24 cellular contexts compared by ENCODE assay signal in the genomic region with DNA sequence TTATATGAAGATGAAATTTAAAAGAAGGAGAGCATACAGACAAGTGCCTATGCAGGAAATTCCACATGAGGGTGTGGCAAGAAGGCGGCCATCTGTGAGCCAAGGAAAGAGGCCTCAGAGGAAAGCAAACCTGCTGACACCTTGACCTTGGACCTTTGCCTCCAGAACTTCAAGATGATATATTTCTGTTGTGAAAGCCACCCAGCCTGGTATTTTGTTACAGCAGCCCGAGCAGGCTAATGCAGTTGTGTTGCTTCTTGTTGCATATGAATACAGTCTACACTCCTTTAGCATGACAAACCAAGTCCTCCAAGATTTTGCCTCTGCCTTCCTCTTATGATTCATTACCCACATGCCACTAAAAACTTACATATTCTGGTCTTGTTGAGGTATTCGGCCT.
DNase-seq lines count a peak whose midpoint lies in the region; ATAC-seq, FAIRE-seq and TF ChIP-seq lines count a peak whose summit lies in the region.
"Had no signal": no experiment of that assay in that cellular context is flagged by ENCODE, and none has a peak within 500 bp of the region (broad histone marks: within the 10 kb centered on the region; RNA-seq: fewer than 3 reads in every experiment).

No MANE protein-coding gene starts in this region.

- DNase-seq in RWPE1 (ENCODE audit: low spot score) (peak; percentile 15), colonic mucosa (peak; percentile 60), kidney tubule cell (ENCODE audit: low spot score) (peak; percentile 42), HepG2 (ENCODE audit: low spot score) (no peak), activated T-cell treated with anti-CD3 and anti-CD28 coated beads for 4 hours (no peak)
- DNase-seq: ACHN; AML-193; H9; IMR-90; Karpas-422; MG63; NCI-H1092 treated with DMSO at 0.1 percent for 48 hours; NCI-H1694; NCI-H2081 treated with DMSO at 0.1 percent for 48 hours; NCI-H510A; NCI-H748 treated with DMSO at 0.1 percent for 48 hours; NK-92 treated with Interleukin-12 subunit alpha and Interleukin-12 subunit beta, amount 100 ng/mL, for 24 hours; OCI-M1; SHP77 treated with DMSO at 0.1 percent for 48 hours; SK-N-SH had no signal

- H3K27me3 ChIP-seq in colonic mucosa (no peaks in the 10 kb centered on the region), HepG2 (ENCODE audit: control insufficient read depth in 1 of 2, insufficient read depth in 2 of 2, low read length in 2 of 2) (no peaks in the 10 kb centered on the region; a peak in 1 of 5 replicates)
- H3K27me3 ChIP-seq: MG63 had no signal

- WGBS in HepG2 (ENCODE audit: low lambda C conversion rate): 8% methylated on average over 3 of the region's 3 CpGs

- H3K27ac ChIP-seq in RWPE1 (no peak overlapping the region), colonic mucosa (peak overlapping the region; percentile 50), HepG2 (ENCODE audit: extremely low read length, insufficient read depth, low read length) (no peak overlapping the region)
- H3K27ac ChIP-seq: C4-2B had no signal

- TF ChIP-seq CTCF in RWPE1 (conservative IDR thresholded peaks at IDR 0.05; ENCODE audit: low read depth) (no peak), colonic mucosa (IDR thresholded peaks at IDR 0.05) (no peak), HepG2 (CRISPR knock-in tag; IDR thresholded peaks at IDR 0.05) (no peak)

- ATAC-seq in HepG2 (no peak), GM18517 (IDR thresholded peaks at IDR 0.05; ENCODE audit: unreplicated experiment) (no peak), GM21825 (IDR thresholded peaks at IDR 0.05; ENCODE audit: unreplicated experiment) (no peak)

- H2AFZ ChIP-seq in HepG2 (ENCODE audit: low read length): no peak overlapping the region

- TF ChIP-seq RAD21 in HepG2 (CRISPR knock-in tag; IDR thresholded peaks at IDR 0.05): no peak

- H3K36me3 ChIP-seq in colonic mucosa: no peaks in the 10 kb centered on the region
- no peaks in the 10 kb centered on the region for H3K36me3 ChIP-seq in HepG2 (replicated peaks in 1 of 2; ENCODE audit: control insufficient read depth in 1 of 2, insufficient read depth in 2 of 2, low read length in 2 of 2)
- H3K36me3 ChIP-seq: MG63 had no signal

- H4K20me1 ChIP-seq in HepG2 (ENCODE audit: insufficient read depth, low read length): no peaks in the 10 kb centered on the region

- H3K9me3 ChIP-seq in colonic mucosa: no peaks in the 10 kb centered on the region
- H3K9me3 ChIP-seq in HepG2 (ENCODE audit: low read length): no peaks in the 10 kb centered on the region
- H3K9me3 ChIP-seq: SK-N-SH had no signal

- no TSS peak for BruUV-seq in HepG2 (replicated peaks; lab: Mats Ljungman, UMichigan)

- TF ChIP-seq EP300 in HepG2 (IDR thresholded peaks at IDR 0.05; ENCODE audit: low read depth in 2 of 2, low read length in 2 of 2) (no peak), HepG2 (CRISPR knock-in tag; IDR thresholded peaks at IDR 0.05; ENCODE audit: borderline replicate concordance) (no peak)

- H3K4me3 ChIP-seq in colonic mucosa: no peak overlapping the region
- no peak overlapping the region for H3K4me3 ChIP-seq in HepG2 (replicated peaks in 1 of 3; ENCODE audit: insufficient read depth in 1 of 3, low read depth in 2 of 3, low read length in 3 of 3)
- H3K4me3 ChIP-seq: MG63 had no signal

- H3K4me2 ChIP-seq in HepG2 (ENCODE audit: low read depth, low read length): no peak overlapping the region
- H3K4me2 ChIP-seq: SK-N-SH had no signal

- no peak for FAIRE-seq in HepG2 (lab: Jason Lieb, UNC)
- FAIRE-seq: D721Med had no signal

- TF ChIP-seq POLR2A in HepG2 (IDR thresholded peaks at IDR 0.05; ENCODE audit: insufficient read depth in 1 of 2, low read depth in 2 of 2, low read length in 2 of 2): no peak

- in situ Hi-C loops in HepG2 (cut with HindIII; ENCODE audit: extremely low pct_ligation_motif_present, low pct_unique_long_range_greater_than_20kb): no loop called here

- POLR2A ChIA-PET in RWPE1 (lab: Yijun Ruan, JAX; ENCODE audit: low non-redundant PET): no interaction called here
- POLR2A ChIA-PET in HepG2 (lab: Yijun Ruan, JAX): no interaction called here

- intact Hi-C loops in colonic mucosa (cut with DNase I): no loop called here
- intact Hi-C loops in HepG2 (cut with micrococcal nuclease; ENCODE audit: unreplicated experiment): no loop called here

- H3K4me1 ChIP-seq in colonic mucosa (no peaks in the 10 kb centered on the region), HepG2 (ENCODE audit: insufficient read depth, low read length) (no peaks in the 10 kb centered on the region)

- CTCF ChIA-PET in RWPE1 (lab: Yijun Ruan, JAX): no interaction called here
- CTCF ChIA-PET in HepG2 (lab: Yijun Ruan, JAX; ENCODE audit: low intra/inter-chr PET ratio, low total read pairs): no interaction called here

- no peaks in the 10 kb centered on the region for H3K79me2 ChIP-seq in HepG2 (ENCODE audit: insufficient read depth, low read length)

- H3K9ac ChIP-seq in colonic mucosa (ENCODE audit: low read depth in 2 of 2, low read length in 2 of 2) (no peak overlapping the region), HepG2 (ENCODE audit: insufficient read depth, low read depth, low read length) (no peak overlapping the region)
- H3K9ac ChIP-seq: SK-N-SH had no signal

TF ChIP-seq in HepG2, 621 proteins besides CTCF, POLR2A, EP300 and RAD21:
- TF ChIP-seq, protein P1, sequence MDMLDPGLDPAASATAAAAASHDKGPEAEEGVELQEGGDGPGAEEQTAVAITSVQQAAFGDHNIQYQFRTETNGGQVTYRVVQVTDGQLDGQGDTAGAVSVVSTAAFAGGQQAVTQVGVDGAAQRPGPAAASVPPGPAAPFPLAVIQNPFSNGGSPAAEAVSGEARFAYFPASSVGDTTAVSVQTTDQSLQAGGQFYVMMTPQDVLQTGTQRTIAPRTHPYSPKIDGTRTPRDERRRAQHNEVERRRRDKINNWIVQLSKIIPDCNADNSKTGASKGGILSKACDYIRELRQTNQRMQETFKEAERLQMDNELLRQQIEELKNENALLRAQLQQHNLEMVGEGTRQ (IDR thresholded peaks at IDR 0.05; ENCODE audit: low read depth, low read length): no peak
- TF ChIP-seq, protein P1 (CRISPR knock-in tag; IDR thresholded peaks at IDR 0.05; ENCODE audit: borderline replicate concordance): no peak
- TF ChIP-seq ZSCAN31 (CRISPR knock-in tag; IDR thresholded peaks at IDR 0.05; ENCODE audit: low read depth): no peak
- no peak for TF ChIP-seq KLF12 (CRISPR knock-in tag; IDR thresholded peaks at IDR 0.05; ENCODE audit: borderline replicate concordance)
- TF ChIP-seq, protein P2, sequence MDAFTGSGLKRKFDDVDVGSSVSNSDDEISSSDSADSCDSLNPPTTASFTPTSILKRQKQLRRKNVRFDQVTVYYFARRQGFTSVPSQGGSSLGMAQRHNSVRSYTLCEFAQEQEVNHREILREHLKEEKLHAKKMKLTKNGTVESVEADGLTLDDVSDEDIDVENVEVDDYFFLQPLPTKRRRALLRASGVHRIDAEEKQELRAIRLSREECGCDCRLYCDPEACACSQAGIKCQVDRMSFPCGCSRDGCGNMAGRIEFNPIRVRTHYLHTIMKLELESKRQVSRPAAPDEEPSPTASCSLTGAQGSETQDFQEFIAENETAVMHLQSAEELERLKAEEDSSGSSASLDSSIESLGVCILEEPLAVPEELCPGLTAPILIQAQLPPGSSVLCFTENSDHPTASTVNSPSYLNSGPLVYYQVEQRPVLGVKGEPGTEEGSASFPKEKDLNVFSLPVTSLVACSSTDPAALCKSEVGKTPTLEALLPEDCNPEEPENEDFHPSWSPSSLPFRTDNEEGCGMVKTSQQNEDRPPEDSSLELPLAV (CRISPR knock-in tag; conservative IDR thresholded peaks at IDR 0.05; ENCODE audit: low read depth): no peak
- TF ChIP-seq, protein P3, sequence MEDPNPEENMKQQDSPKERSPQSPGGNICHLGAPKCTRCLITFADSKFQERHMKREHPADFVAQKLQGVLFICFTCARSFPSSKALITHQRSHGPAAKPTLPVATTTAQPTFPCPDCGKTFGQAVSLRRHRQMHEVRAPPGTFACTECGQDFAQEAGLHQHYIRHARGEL (CRISPR knock-in tag; IDR thresholded peaks at IDR 0.05): no peak
- no peak for TF ChIP-seq RFX3 (CRISPR knock-in tag; IDR thresholded peaks at IDR 0.05)
- TF ChIP-seq TBX3 (IDR thresholded peaks at IDR 0.05; ENCODE audit: borderline replicate concordance): no peak

Comparison
In these comparisons a context has a peak if more than half of its experiments do, and no peak if none do; other contexts are left out.
1. DNase-seq: peak in RWPE1 (single experiment), colonic mucosa (single experiment) and kidney tubule cell (single experiment); none in HepG2 (single experiment) and activated T-cell treated with anti-CD3 and anti-CD28 coated beads for 4 hours (single experiment).